ENCODE assay signal across 1 cellular context in genomic region chr3:69320867-69321266, GRCh38.
TF ChIP-seq lines count a peak whose summit lies in the region.

No MANE protein-coding gene starts in this region.

TF ChIP-seq in GM12878, 131 proteins besides CTCF, POLR2A, EP300 and RAD21 (continued from another document):
- TF ChIP-seq, protein P1, sequence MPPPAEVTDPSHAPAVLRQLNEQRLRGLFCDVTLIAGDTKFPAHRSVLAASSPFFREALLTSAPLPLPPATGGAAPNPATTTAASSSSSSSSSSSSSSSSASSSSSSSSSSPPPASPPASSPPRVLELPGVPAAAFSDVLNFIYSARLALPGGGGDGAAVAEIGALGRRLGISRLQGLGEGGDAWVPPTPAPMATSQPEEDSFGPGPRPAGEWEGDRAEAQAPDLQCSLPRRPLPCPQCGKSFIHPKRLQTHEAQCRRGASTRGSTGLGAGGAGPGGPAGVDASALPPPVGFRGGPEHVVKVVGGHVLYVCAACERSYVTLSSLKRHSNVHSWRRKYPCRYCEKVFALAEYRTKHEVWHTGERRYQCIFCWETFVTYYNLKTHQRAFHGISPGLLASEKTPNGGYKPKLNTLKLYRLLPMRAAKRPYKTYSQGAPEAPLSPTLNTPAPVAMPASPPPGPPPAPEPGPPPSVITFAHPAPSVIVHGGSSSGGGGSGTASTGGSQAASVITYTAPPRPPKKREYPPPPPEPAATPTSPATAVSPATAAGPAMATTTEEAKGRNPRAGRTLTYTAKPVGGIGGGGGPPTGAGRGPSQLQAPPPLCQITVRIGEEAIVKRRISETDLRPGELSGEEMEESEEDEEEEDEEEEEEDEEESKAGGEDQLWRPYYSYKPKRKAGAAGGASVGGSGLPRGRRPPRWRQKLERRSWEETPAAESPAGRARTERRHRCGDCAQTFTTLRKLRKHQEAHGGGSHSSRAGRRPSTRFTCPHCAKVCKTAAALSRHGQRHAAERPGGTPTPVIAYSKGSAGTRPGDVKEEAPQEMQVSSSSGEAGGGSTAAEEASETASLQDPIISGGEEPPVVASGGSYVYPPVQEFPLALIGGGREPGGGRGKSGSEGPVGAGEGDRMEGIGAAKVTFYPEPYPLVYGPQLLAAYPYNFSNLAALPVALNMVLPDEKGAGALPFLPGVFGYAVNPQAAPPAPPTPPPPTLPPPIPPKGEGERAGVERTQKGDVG (CRISPR knock-in tag; IDR thresholded peaks at IDR 0.05) = no peak
- TF ChIP-seq IRF4 (IDR thresholded peaks at IDR 0.05; ENCODE audit: low read depth, low read length) (0 out of 2 replicates have a peak, but pooled peaks have one; percentile 9), MYB (IDR thresholded peaks at IDR 0.05; ENCODE audit: borderline replicate concordance, low read depth, low read length) (no peak), ATF2 (IDR thresholded peaks at IDR 0.05; ENCODE audit: low read length) (peak; percentile 24; the same call in 1 of the 2 replicates), LARP7 (IDR thresholded peaks at IDR 0.05) (no peak), ETV6 (conservative IDR thresholded peaks at IDR 0.05 in 1 of 2, IDR thresholded peaks at IDR 0.05 in 1 of 2; ENCODE audit: borderline replicate concordance in 1 of 2, low read depth in 1 of 2) (peak in 1 of 2 experiments; percentile 31; a peak in 1 of 4 replicates), KDM1A (IDR thresholded peaks at IDR 0.05; ENCODE audit: borderline replicate concordance) (no peak), BMI1 (IDR thresholded peaks at IDR 0.05; ENCODE audit: borderline replicate concordance) (0 out of 2 replicates have a peak, but pooled peaks have one; percentile 10), POU2F2 (IDR thresholded peaks at IDR 0.05; ENCODE audit: borderline replicate concordance, low read depth, low read length) (peak; percentile 30; the same call in 1 of the 3 replicates), BCL11A (IDR thresholded peaks at IDR 0.05; ENCODE audit: low read depth, low read length) (peak; percentile 72; the same call in 1 of the 2 replicates), BHLHE40 (IDR thresholded peaks at IDR 0.05; ENCODE audit: borderline replicate concordance in 1 of 2, low read depth in 2 of 2, low read length in 1 of 2) (0 out of 4 replicates have a peak, but pooled peaks of 1 of the 2 experiments have one; percentile 21), TBL1XR1 (IDR thresholded peaks at IDR 0.05; ENCODE audit: low read depth, low read length) (0 out of 2 replicates have a peak, but pooled peaks have one; percentile 26), TCF3 (IDR thresholded peaks at IDR 0.05; ENCODE audit: borderline replicate concordance, insufficient read depth, low read depth, low read length) (0 out of 2 replicates have a peak, but pooled peaks have one; percentile 32), IRF5 (IDR thresholded peaks at IDR 0.05; ENCODE audit: borderline replicate concordance) (no peak), SIN3A (IDR thresholded peaks at IDR 0.05; ENCODE audit: low read depth, low read length) (no peak), SMAD1 (IDR thresholded peaks at IDR 0.05; ENCODE audit: low read depth, partially characterized antibody) (peak; percentile 90), MTA2 (IDR thresholded peaks at IDR 0.05; ENCODE audit: low read depth) (peak; percentile 65), IKZF1 (conservative IDR thresholded peaks at IDR 0.05) (peak; percentile 76)
